In the genomic region with DNA sequence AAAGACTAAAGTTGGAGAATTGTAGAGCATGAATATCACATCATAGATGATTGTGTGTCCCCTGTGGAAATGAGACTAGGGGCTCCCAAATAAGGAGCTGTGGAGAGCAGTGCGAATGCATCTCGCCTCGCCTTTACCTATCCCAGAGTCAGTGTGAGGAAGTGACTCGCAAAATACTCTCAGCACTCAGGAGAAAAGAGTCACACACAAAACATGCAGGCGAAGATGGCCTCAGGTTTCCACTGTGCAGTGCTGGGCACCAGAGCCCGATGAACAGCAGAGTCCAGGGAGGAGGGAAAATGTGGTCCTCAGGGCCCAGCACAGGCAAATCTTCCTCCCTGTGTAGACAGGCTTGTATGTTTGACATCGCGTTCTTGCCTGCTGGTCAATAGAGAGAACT, we compare ENCODE assay signal across 13 cellular contexts.
DNase-seq lines count a peak whose midpoint lies in the region; ATAC-seq and TF ChIP-seq lines count a peak whose summit lies in the region.
"Had no signal": no experiment of that assay in that cellular context is flagged by ENCODE, and none has a peak within 500 bp of the region (broad histone marks: within the 10 kb centered on the region; RNA-seq: fewer than 3 reads in every experiment).

No MANE protein-coding gene starts in this region.

- no peaks in the 10 kb centered on the region for H3K9me2 ChIP-seq in PC-3 (replicated peaks; ENCODE audit: low read length)

- H3K36me3 Mint-ChIP-seq in T-helper 2 cell treated with Interferon-gamma antibody and Interleukin-4, amounts not matched to agents 5 μg/mL and 100 μg/mL, for 36 hours (ENCODE audit: low read depth) = no peaks in the 10 kb centered on the region

- no peaks in the 10 kb centered on the region for H3K9me3 Mint-ChIP-seq in T-helper 2 cell treated with Interferon-gamma antibody and Interleukin-4, amounts not matched to agents 5 μg/mL and 100 μg/mL, for 36 hours

- H3K27ac ChIP-seq in PC-3 (ENCODE audit: low read length) (peak overlapping the region; percentile 84), epithelial cell of prostate (peak overlapping the region; percentile 94)
- H3K27ac ChIP-seq: 22Rv1 had no signal

- DNase-seq in T-helper 2 cell treated with Interferon-gamma antibody and Interleukin-4, amounts not matched to agents 5 μg/mL and 100 μg/mL, for 36 hours (ENCODE audit: low spot score) = no peak
- DNase-seq in T-helper 2 cell = no peak
- DNase-seq in PC-3 = no peak
- peak; percentile 10 for DNase-seq in epithelial cell of prostate (ENCODE audit: low read depth, low spot score)
- DNase-seq in sciatic nerve (ENCODE audit: low spot score) = peak; percentile 27
- no peak for DNase-seq in HUDEP-2 (lab: John Stamatoyannopoulos, UW; ENCODE audit: unreplicated experiment in 76 of 76)
- DNase-seq: activated CD4-positive, alpha-beta T cell treated with anti-CD3 and anti-CD28 coated beads, Interleukin-2, amount 50 U/mL, for 4 hours; aorta; DMS79 treated with DMSO at 0.1 percent for 48 hours; NCI-H526 had no signal

- no peak overlapping the region for H3K4me2 ChIP-seq in PC-3 (ENCODE audit: low read length)

- BruUV-seq in PC-3 (replicated peaks; lab: Mats Ljungman, UMichigan) = no TSS peak

- H3K4me3 Mint-ChIP-seq in T-helper 2 cell treated with Interferon-gamma antibody and Interleukin-4, amounts not matched to agents 5 μg/mL and 100 μg/mL, for 36 hours = peak overlapping the region; percentile 80

- ATAC-seq in PC-3 = no peak
- no peak for ATAC-seq in sciatic nerve
- no peak for ATAC-seq in GM21367 (IDR thresholded peaks at IDR 0.05; ENCODE audit: unreplicated experiment)
- no peak for ATAC-seq in HG03378 (IDR thresholded peaks at IDR 0.05; ENCODE audit: unreplicated experiment)

- POLR2A ChIA-PET in PC-3 (lab: Charles Lee; ENCODE audit: unreplicated experiment) = no interaction called here

- CTCF ChIA-PET in PC-3 (lab: Charles Lee) = no interaction called here

- intact Hi-C loops in PC-3 (cut with micrococcal nuclease) = no loop called here
- intact Hi-C loops in sciatic nerve (cut with DNase I) = loop anchor here (10.0 kb wide), 1 partner anchor 745 kb away; a partner anchor contains a TSS

- H3K9ac ChIP-seq in PC-3 (ENCODE audit: low read length) = peak overlapping the region; percentile 58; the same call in 1 of the 2 replicates

- H4K20me1 ChIP-seq in PC-3 (ENCODE audit: low read length) = no peaks in the 10 kb centered on the region

- no peak for TF ChIP-seq CTCF in PC-3 (conservative IDR thresholded peaks at IDR 0.05; ENCODE audit: low read depth, low read length)

- peaks cover 15% of the 10 kb centered on the region for H3K4me1 ChIP-seq in PC-3 (ENCODE audit: insufficient read depth, low read length)

- H3K27me3 Mint-ChIP-seq in T-helper 2 cell treated with Interferon-gamma antibody and Interleukin-4, amounts not matched to agents 5 μg/mL and 100 μg/mL, for 36 hours (ENCODE audit: low read depth) = peaks cover 54% of the 10 kb centered on the region

- H3K27me3 ChIP-seq in PC-3 (ENCODE audit: low read length) = no peaks in the 10 kb centered on the region

- H3K27ac Mint-ChIP-seq in T-helper 2 cell treated with Interferon-gamma antibody and Interleukin-4, amounts not matched to agents 5 μg/mL and 100 μg/mL, for 36 hours = peak overlapping the region; percentile 92

- H2AFZ ChIP-seq in PC-3 (ENCODE audit: low read length) = peak overlapping the region; percentile 79

- H3K79me2 ChIP-seq in PC-3 (ENCODE audit: low read length) = no peaks in the 10 kb centered on the region

- peaks cover 26% of the 10 kb centered on the region for H3K4me1 Mint-ChIP-seq in T-helper 2 cell treated with Interferon-gamma antibody and Interleukin-4, amounts not matched to agents 5 μg/mL and 100 μg/mL, for 36 hours (ENCODE audit: low read depth)

- no peaks in the 10 kb centered on the region for H3K9me3 ChIP-seq in PC-3 (ENCODE audit: low read length)

- no peaks in the 10 kb centered on the region for H3F3A ChIP-seq in PC-3 (ENCODE audit: low read length, unreplicated experiment)

- H3K36me3 ChIP-seq in PC-3 (ENCODE audit: low read depth, low read length) = no peaks in the 10 kb centered on the region

- no peak overlapping the region for H3K4me3 ChIP-seq in PC-3 (ENCODE audit: low read length)

Comparison
In these comparisons a context has a peak if more than half of its experiments do, and no peak if none do; other contexts are left out.
1. DNase-seq: peak in epithelial cell of prostate (single experiment) and sciatic nerve (single experiment); none in T-helper 2 cell treated with Interferon-gamma antibody and Interleukin-4, amounts not matched to agents 5 μg/mL and 100 μg/mL, for 36 hours (single experiment), T-helper 2 cell (0 of 5), PC-3 (single experiment) and HUDEP-2 (0 of 76).